ENCODE assay signal across 8 cellular contexts in the genomic region with DNA sequence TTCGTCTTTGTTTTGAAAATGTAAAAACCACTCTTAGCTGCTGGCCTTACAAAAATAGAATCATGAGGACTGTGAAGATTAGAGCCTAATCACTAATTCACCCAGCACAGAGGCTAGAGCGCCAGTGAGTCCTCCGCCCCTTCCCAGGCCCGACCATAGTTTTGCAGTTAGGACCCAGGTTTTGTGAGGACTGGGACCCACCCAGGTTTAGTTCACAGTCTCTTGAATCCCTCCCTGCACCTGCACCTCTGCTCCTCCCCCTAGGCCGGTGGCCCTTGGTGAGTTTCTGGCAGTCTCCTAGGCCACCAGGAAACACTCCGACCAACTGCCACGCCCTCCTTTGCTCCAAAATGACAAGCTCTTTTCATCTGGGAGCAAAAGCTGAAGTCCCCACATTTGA.
DNase-seq lines count a peak whose midpoint lies in the region; ATAC-seq and TF ChIP-seq lines count a peak whose summit lies in the region.

No MANE protein-coding gene starts in this region.

- H3K4me3 ChIP-seq in Karpas-422 (ENCODE audit: low read length) (peak overlapping the region; percentile 95), parathyroid adenoma (ENCODE audit: low read depth, low read length) (peak overlapping the region; percentile 68)

- intact Hi-C loops in Right ventricle myocardium superior (cut with DNase I) = no loop called here

- H2AFZ ChIP-seq in Karpas-422 (ENCODE audit: low read length) (peak overlapping the region; percentile 95), parathyroid adenoma (peak overlapping the region; percentile 96)

- H3K27ac ChIP-seq in Karpas-422 (ENCODE audit: low read length) (peak overlapping the region; percentile 7; the same call in 1 of the 2 replicates), parathyroid adenoma (peak overlapping the region; percentile 74)

- peak overlapping the region; percentile 91 for H3K4me2 ChIP-seq in Karpas-422 (ENCODE audit: low read depth, low read length, poor library complexity, severe bottlenecking)
- peak overlapping the region; percentile 69 for H3K4me2 ChIP-seq in parathyroid adenoma (ENCODE audit: low read length)

- ATAC-seq in GM21390 (IDR thresholded peaks at IDR 0.05; ENCODE audit: unreplicated experiment) (peak; percentile 31), Right ventricle myocardium superior (ENCODE audit: poor library complexity) (peak; percentile 69), GM18505 (IDR thresholded peaks at IDR 0.05; ENCODE audit: unreplicated experiment) (no peak)
- ATAC-seq in activated CD8-positive, alpha-beta T cell treated with anti-CD3 and anti-CD28 coated beads, Interleukin-2, amount 10 ng/mL, durations not matched to agents 7 days and 5 days = peak; percentile 34

- CTCF ChIA-PET in activated CD8-positive, alpha-beta T cell treated with anti-CD3 and anti-CD28 coated beads, Interleukin-2, amount 10 ng/mL, durations not matched to agents 7 days and 5 days (lab: Charles Lee) = interaction anchor here (0.9 to 1.0 kb wide), 2 partner anchors 180 to 189 kb away, joined by 3 to 5 read pairs; no protein-coding TSS in a partner anchor

- peaks cover 4% of the 10 kb centered on the region for H3K27me3 Mint-ChIP-seq in activated CD8-positive, alpha-beta T cell treated with anti-CD3 and anti-CD28 coated beads, Interleukin-2, amount 10 ng/mL, durations not matched to agents 7 days and 5 days (ENCODE audit: low read depth)

- H3K36me3 Mint-ChIP-seq in activated CD8-positive, alpha-beta T cell treated with anti-CD3 and anti-CD28 coated beads, Interleukin-2, amount 10 ng/mL, durations not matched to agents 7 days and 5 days (ENCODE audit: low read depth) = no peaks in the 10 kb centered on the region

- H3K4me1 Mint-ChIP-seq in activated CD8-positive, alpha-beta T cell treated with anti-CD3 and anti-CD28 coated beads, Interleukin-2, amount 10 ng/mL, durations not matched to agents 7 days and 5 days (ENCODE audit: low read depth) = peaks cover 12% of the 10 kb centered on the region

- H3K9me3 ChIP-seq in Karpas-422 (ENCODE audit: low read length) (no peaks in the 10 kb centered on the region), parathyroid adenoma (ENCODE audit: control insufficient read depth, low read length) (no peaks in the 10 kb centered on the region)

- H3K9me2 ChIP-seq in Karpas-422 (replicated peaks; ENCODE audit: insufficient read depth, low read length) = no peaks in the 10 kb centered on the region

- H3K27ac Mint-ChIP-seq in activated CD8-positive, alpha-beta T cell treated with anti-CD3 and anti-CD28 coated beads, Interleukin-2, amount 10 ng/mL, durations not matched to agents 7 days and 5 days = no peak overlapping the region

- H3K9ac ChIP-seq in Karpas-422 (ENCODE audit: low read length) = peak overlapping the region; percentile 91
- peak overlapping the region; percentile 1 for H3K9ac ChIP-seq in parathyroid adenoma

- TF ChIP-seq POLR2A in GM18505 (IDR thresholded peaks at IDR 0.05; ENCODE audit: borderline replicate concordance, extremely low read depth, insufficient read depth, insufficient read length) = no peak

- no peaks in the 10 kb centered on the region for H3K9me3 Mint-ChIP-seq in activated CD8-positive, alpha-beta T cell treated with anti-CD3 and anti-CD28 coated beads, Interleukin-2, amount 10 ng/mL, durations not matched to agents 7 days and 5 days (ENCODE audit: insufficient read depth)

- H3K4me3 Mint-ChIP-seq in activated CD8-positive, alpha-beta T cell treated with anti-CD3 and anti-CD28 coated beads, Interleukin-2, amount 10 ng/mL, durations not matched to agents 7 days and 5 days = peak overlapping the region; percentile 89

- H3K27me3 ChIP-seq in Karpas-422 (ENCODE audit: low read length) = no peaks in the 10 kb centered on the region
- H3K27me3 ChIP-seq in parathyroid adenoma (ENCODE audit: control insufficient read depth, insufficient read depth, low read length) = no peaks in the 10 kb centered on the region

- H3K4me1 ChIP-seq in Karpas-422 (ENCODE audit: low read length) = peaks cover 27% of the 10 kb centered on the region
- no peaks in the 10 kb centered on the region for H3K4me1 ChIP-seq in parathyroid adenoma

- H3K79me2 ChIP-seq in Karpas-422 (ENCODE audit: low read length) (peaks cover 42% of the 10 kb centered on the region), parathyroid adenoma (peaks cover 2% of the 10 kb centered on the region)

- TF ChIP-seq CTCF in parathyroid adenoma (IDR thresholded peaks at IDR 0.05) = no peak

- H4K20me1 ChIP-seq in Karpas-422 (ENCODE audit: insufficient read depth, low read depth, low read length) = no peaks in the 10 kb centered on the region

- POLR2A ChIA-PET in activated CD8-positive, alpha-beta T cell treated with anti-CD3 and anti-CD28 coated beads, Interleukin-2, amount 10 ng/mL, durations not matched to agents 7 days and 5 days (lab: Charles Lee) = no interaction called here

- DNase-seq in ELR (ENCODE audit: low read depth) (peak; percentile 58), Karpas-422 (peak; percentile 79), Right ventricle myocardium superior (peak; percentile 44), NCI-H1092 treated with DMSO at 0.1 percent for 48 hours (lab: John Stamatoyannopoulos, UW) (no peak)
- peak; percentile 31 for DNase-seq in activated CD8-positive, alpha-beta T cell treated with anti-CD3 and anti-CD28 coated beads, Interleukin-2, amount 10 ng/mL, durations not matched to agents 7 days and 5 days

- H3K36me3 ChIP-seq in Karpas-422 (ENCODE audit: insufficient read depth, low read length) (no peaks in the 10 kb centered on the region), parathyroid adenoma (ENCODE audit: control insufficient read depth, insufficient read depth, low read length) (no peaks in the 10 kb centered on the region)
